ENCODE assay signal across 2 cellular contexts in the genomic region with DNA sequence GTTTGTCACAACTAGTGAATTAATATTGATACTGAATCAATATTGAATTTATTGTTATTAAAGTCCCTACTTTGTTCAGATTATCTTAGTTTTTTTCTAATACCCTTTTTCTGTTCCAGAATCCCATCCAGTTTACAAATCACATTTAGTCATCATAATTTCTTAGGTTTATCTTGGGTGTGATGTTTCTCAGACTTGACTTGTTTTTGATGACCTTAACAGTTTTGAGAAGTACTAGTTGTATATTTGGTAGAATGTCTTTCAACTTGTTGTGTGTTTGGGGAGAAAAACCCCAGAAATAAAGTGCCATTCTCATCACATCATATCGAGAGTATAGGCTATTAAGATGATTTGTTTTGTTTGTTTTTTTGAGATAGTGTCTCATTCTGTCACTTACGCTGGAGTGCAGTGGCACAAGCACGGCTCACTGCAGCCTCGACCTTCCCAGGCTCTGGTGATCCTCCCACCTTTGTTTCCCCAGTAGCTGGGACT.
TF ChIP-seq lines count a peak whose summit lies in the region.

No MANE protein-coding gene starts in this region.

TF ChIP-seq in HepG2, 621 proteins besides CTCF, POLR2A, EP300 and RAD21:
- TF ChIP-seq RFXANK (CRISPR knock-in tag; IDR thresholded peaks at IDR 0.05) (no peak), ZNF274 (CRISPR knock-in tag; IDR thresholded peaks at IDR 0.05) (no peak), ZNF674 (CRISPR knock-in tag; IDR thresholded peaks at IDR 0.05; ENCODE audit: low read depth) (no peak), MAFF (IDR thresholded peaks at IDR 0.05; ENCODE audit: low read depth, low read length) (peak; percentile 80), MAFK (conservative IDR thresholded peaks at IDR 0.05 in 1 of 2, IDR thresholded peaks at IDR 0.05 in 1 of 2; ENCODE audit: low read length in 2 of 2) (peak; percentile 76 to 81; a peak in 3 of 4 replicates), AHR (CRISPR knock-in tag; IDR thresholded peaks at IDR 0.05) (no peak)
- TF ChIP-seq, protein P1, sequence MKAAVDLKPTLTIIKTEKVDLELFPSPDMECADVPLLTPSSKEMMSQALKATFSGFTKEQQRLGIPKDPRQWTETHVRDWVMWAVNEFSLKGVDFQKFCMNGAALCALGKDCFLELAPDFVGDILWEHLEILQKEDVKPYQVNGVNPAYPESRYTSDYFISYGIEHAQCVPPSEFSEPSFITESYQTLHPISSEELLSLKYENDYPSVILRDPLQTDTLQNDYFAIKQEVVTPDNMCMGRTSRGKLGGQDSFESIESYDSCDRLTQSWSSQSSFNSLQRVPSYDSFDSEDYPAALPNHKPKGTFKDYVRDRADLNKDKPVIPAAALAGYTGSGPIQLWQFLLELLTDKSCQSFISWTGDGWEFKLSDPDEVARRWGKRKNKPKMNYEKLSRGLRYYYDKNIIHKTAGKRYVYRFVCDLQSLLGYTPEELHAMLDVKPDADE (CRISPR knock-in tag; IDR thresholded peaks at IDR 0.05), result no peak

TF ChIP-seq in IMR-90, 13 proteins besides CTCF, POLR2A, EP300 and RAD21:
- TF ChIP-seq MAFK (IDR thresholded peaks at IDR 0.05; ENCODE audit: low read depth, low read length) (peak; percentile 74), RFX5 (IDR thresholded peaks at IDR 0.05; ENCODE audit: low read depth, low read length) (no peak)
